In the genomic region with DNA sequence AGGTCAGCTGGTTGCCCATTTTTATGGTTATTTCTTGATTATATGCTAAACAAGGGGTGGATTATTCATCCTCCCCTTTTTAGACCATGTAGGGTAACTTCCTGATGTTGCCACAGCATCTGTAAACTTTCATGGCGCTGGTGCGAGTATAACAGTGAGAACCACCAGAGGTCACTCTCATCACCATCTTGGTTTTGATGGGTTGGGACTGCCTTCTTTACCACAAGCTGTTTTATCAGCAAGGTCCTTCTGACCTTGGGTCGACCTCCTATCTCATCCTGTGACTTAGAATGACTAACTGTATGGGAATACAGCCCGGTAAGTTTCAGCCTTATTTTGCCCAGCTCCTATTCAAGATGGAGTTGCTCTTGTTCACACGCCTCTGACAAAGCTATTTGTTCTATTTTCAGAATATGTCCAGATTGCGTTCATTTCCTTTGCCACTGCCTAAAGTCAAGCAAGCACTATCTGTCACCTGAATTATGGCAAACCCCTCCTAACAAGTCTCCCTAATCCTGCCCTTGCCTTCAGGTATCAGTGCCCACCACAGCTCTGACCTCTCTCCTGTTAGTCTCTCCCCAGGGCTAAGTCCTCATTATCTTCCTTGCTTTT, we compare ENCODE assay signal across 10 cellular contexts.
DNase-seq lines count a peak whose midpoint lies in the region; ATAC-seq and TF ChIP-seq lines count a peak whose summit lies in the region.
"Had no signal": no experiment of that assay in that cellular context is flagged by ENCODE, and none has a peak within 500 bp of the region (broad histone marks: within the 10 kb centered on the region; RNA-seq: fewer than 3 reads in every experiment).

No MANE protein-coding gene starts in this region.

- H3K9me3 ChIP-seq in vagina (no peaks in the 10 kb centered on the region), gastroesophageal sphincter (no peaks in the 10 kb centered on the region)
- H3K9me3 ChIP-seq: pancreas had no signal

- H3K4me3 ChIP-seq in LNCaP clone FGC (ENCODE audit: low read depth, low read length): no peak overlapping the region
- no peak overlapping the region for H3K4me3 ChIP-seq in vagina
- H3K4me3 ChIP-seq in gastroesophageal sphincter: no peak overlapping the region
- H3K4me3 ChIP-seq: pancreas had no signal

- WGBS in gastroesophageal sphincter (ENCODE audit: low coverage in 1 of 2), 2 donors: 47 to 57% methylated on average over 3 to 4 of the region's 6 CpGs

- TF ChIP-seq CTCF in LNCaP clone FGC (IDR thresholded peaks at IDR 0.05; ENCODE audit: control insufficient read depth, extremely low read depth, insufficient read depth) (peak; percentile 73), brain (conservative IDR thresholded peaks at IDR 0.05) (peak; percentile 38 to 61), vagina (IDR thresholded peaks at IDR 0.05) (no peak), gastroesophageal sphincter (IDR thresholded peaks at IDR 0.05) (no peak)

- H3K36me3 ChIP-seq in vagina (no peaks in the 10 kb centered on the region), gastroesophageal sphincter (no peaks in the 10 kb centered on the region)
- H3K36me3 ChIP-seq: pancreas had no signal

- no peaks in the 10 kb centered on the region for H3K9me3 Mint-ChIP-seq in brain
- H3K9me3 Mint-ChIP-seq in stimulated activated naive B cell treated with anti-CD40 and anti-IgM and Interleukin-4, amounts not matched to agents 10 μg/mL and 1 μg/mL and 100 μg/mL, for 72 hours: peaks cover 3 to 7% of the 10 kb centered on the region in 2 donors

- peaks cover 10% of the 10 kb centered on the region for H3K4me1 Mint-ChIP-seq in brain
- no peaks in the 10 kb centered on the region for H3K4me1 Mint-ChIP-seq in stimulated activated naive B cell treated with anti-CD40 and anti-IgM and Interleukin-4, amounts not matched to agents 10 μg/mL and 1 μg/mL and 100 μg/mL, for 72 hours

- intact Hi-C loops in vagina (cut with DNase I): no loop called here

- H3K27ac ChIP-seq in vagina (no peak overlapping the region), gastroesophageal sphincter (no peak overlapping the region)
- H3K27ac ChIP-seq: pancreas had no signal

- no peak for ATAC-seq in stimulated activated naive B cell treated with anti-CD40 and anti-IgM and Interleukin-4, amounts not matched to agents 10 μg/mL and 1 μg/mL and 100 μg/mL, for 72 hours (replicated peaks)
- ATAC-seq in gastroesophageal sphincter: no peak
- no peak for ATAC-seq in GM19463 (IDR thresholded peaks at IDR 0.05; ENCODE audit: unreplicated experiment)

- no peaks in the 10 kb centered on the region for H3K27me3 Mint-ChIP-seq in brain
- no peaks in the 10 kb centered on the region for H3K27me3 Mint-ChIP-seq in stimulated activated naive B cell treated with anti-CD40 and anti-IgM and Interleukin-4, amounts not matched to agents 10 μg/mL and 1 μg/mL and 100 μg/mL, for 72 hours

- H3K4me1 ChIP-seq in vagina: no peaks in the 10 kb centered on the region
- H3K4me1 ChIP-seq in gastroesophageal sphincter: no peaks in the 10 kb centered on the region
- H3K4me1 ChIP-seq: pancreas had no signal

- TF ChIP-seq POLR2A in vagina (IDR thresholded peaks at IDR 0.05): no peak
- no peak for TF ChIP-seq POLR2A in gastroesophageal sphincter (IDR thresholded peaks at IDR 0.05)

- H3K36me3 Mint-ChIP-seq in brain: peaks cover 5% of the 10 kb centered on the region
- H3K36me3 Mint-ChIP-seq in stimulated activated naive B cell treated with anti-CD40 and anti-IgM and Interleukin-4, amounts not matched to agents 10 μg/mL and 1 μg/mL and 100 μg/mL, for 72 hours: no peaks in the 10 kb centered on the region

- no peak overlapping the region for H3K27ac Mint-ChIP-seq in brain
- H3K27ac Mint-ChIP-seq in stimulated activated naive B cell treated with anti-CD40 and anti-IgM and Interleukin-4, amounts not matched to agents 10 μg/mL and 1 μg/mL and 100 μg/mL, for 72 hours: no peak overlapping the region

- no peak overlapping the region for H3K4me3 Mint-ChIP-seq in brain
- H3K4me3 Mint-ChIP-seq in stimulated activated naive B cell treated with anti-CD40 and anti-IgM and Interleukin-4, amounts not matched to agents 10 μg/mL and 1 μg/mL and 100 μg/mL, for 72 hours: no peak overlapping the region

- DNase-seq in ELF-1 (ENCODE audit: low read depth, low spot score): peak; percentile 68
- peak; percentile 3 for DNase-seq in LNCaP clone FGC (ENCODE audit: low read depth)
- peak; percentile 18 for DNase-seq in medulla oblongata (ENCODE audit: extremely low spot score)
- DNase-seq in stimulated activated naive B cell treated with anti-CD40 and anti-IgM and Interleukin-4, amounts not matched to agents 10 μg/mL and 1 μg/mL and 100 μg/mL, for 72 hours: no peak
- DNase-seq in vagina (ENCODE audit: extremely low spot score in 2 of 2): no peak
- DNase-seq: NCI-H774 had no signal

- H3K27me3 ChIP-seq in vagina (no peaks in the 10 kb centered on the region), gastroesophageal sphincter (no peaks in the 10 kb centered on the region)
- H3K27me3 ChIP-seq: pancreas had no signal

- TF ChIP-seq EP300 in gastroesophageal sphincter (IDR thresholded peaks at IDR 0.05): no peak

Comparison
In these comparisons a context has a peak if more than half of its experiments do, and no peak if none do; other contexts are left out.
1. DNase-seq: peak in ELF-1 (single experiment), LNCaP clone FGC (single experiment) and medulla oblongata (single experiment); none in stimulated activated naive B cell treated with anti-CD40 and anti-IgM and Interleukin-4, amounts not matched to agents 10 μg/mL and 1 μg/mL and 100 μg/mL, for 72 hours (single experiment) and vagina (0 of 2).
2. CTCF ChIP-seq: peak in LNCaP clone FGC (single experiment) and brain (2 of 2); none in vagina (0 of 3) and gastroesophageal sphincter (0 of 4).